Comparison of ENCODE assay signal across 33 cellular contexts in the genomic region with DNA sequence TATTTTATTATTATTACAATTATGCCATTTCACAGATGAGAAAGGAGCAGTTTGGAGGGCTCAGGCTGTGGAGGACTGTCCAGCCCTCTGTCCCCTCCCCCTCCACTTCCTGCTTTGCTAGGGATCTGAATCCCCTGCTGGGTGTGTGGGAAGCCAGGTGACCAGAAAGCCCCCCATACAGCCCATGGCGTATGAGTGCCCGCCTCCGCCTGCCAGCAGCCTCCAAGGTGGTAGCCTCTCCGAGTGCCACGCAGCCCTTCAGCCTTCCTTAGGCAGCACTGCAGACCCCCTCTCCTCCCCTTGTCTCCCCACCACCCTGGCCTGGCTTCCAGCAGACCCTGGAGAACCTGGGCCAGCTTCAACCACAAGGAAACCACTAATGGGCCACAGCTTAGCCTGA. TPM values are rescaled to one million over a fixed set of nuclear protein-coding genes. Genes with fewer than 3 reads are reported as not detected.
DNase-seq lines count a peak whose midpoint lies in the region; ATAC-seq, FAIRE-seq and TF ChIP-seq lines count a peak whose summit lies in the region.
"Had no signal": no experiment of that assay in that cellular context is flagged by ENCODE, and none has a peak within 500 bp of the region (broad histone marks: within the 10 kb centered on the region; RNA-seq: fewer than 3 reads in every experiment).

No MANE protein-coding gene starts in this region.

- H2BK12ac ChIP-seq in H1 (ENCODE audit: low read depth, low read length), result no peak overlapping the region

- H3K79me2 ChIP-seq in Karpas-422 (ENCODE audit: low read length) (peaks cover 53% of the 10 kb centered on the region), H1 (ENCODE audit: control insufficient read depth in 1 of 2, insufficient read depth in 2 of 2, low read length in 2 of 2) (no peaks in the 10 kb centered on the region)
- H3K79me2 ChIP-seq: hepatocyte had no signal

- no peak for ATAC-seq in activated CD4-positive, alpha-beta T cell treated with anti-CD3 and anti-CD28 coated beads for 36 hours
- ATAC-seq in stimulated activated naive B cell treated with anti-CD40 and anti-IgM and Interleukin-4, amounts not matched to agents 10 μg/mL and 1 μg/mL and 100 μg/mL, for 72 hours (replicated peaks), result no peak
- ATAC-seq: activated naive CD8-positive, alpha-beta T cell treated with anti-CD3 and anti-CD28 coated beads, Interleukin-2, amount 50 U/mL, for 24 hours; Panc1; pancreas had no signal

- H3K9ac ChIP-seq in Karpas-422 (ENCODE audit: low read length), result peak overlapping the region; percentile 89
- no peak overlapping the region for H3K9ac ChIP-seq in H1 (replicated peaks in 1 of 4; ENCODE audit: extremely low read depth in 1 of 4, low read depth in 3 of 4, low read length in 3 of 4)
- H3K9ac ChIP-seq: KMS-11 had no signal

- WGBS in H1 (ENCODE audit: extremely low coverage in 1 of 2, insufficient coverage in 1 of 2, insufficient read length in 1 of 2, insufficient replicate concordance in 2 of 2, low coverage in 1 of 2, low lambda C conversion rate in 2 of 2, missing lambda C conversion rate in 1 of 2), 2 experiments, result 94% methylated on average over 5 of the region's 5 CpGs; no CpG with 5 or more reads in 1 of the 2 experiments

- CTCF ChIA-PET in activated CD4-positive, alpha-beta T cell treated with anti-CD3 and anti-CD28 coated beads for 36 hours (lab: Charles Lee), result interaction anchor here (0.9 to 1.1 kb wide), 2 partner anchors 19 to 29 kb away, joined by 3 to 4 read pairs; no protein-coding TSS in a partner anchor
- CTCF ChIA-PET in activated CD4-positive, alpha-beta T cell treated with anti-CD3 and anti-CD28 coated beads, Interleukin-2, amount 10 ng/mL, durations not matched to agents 7 days and 5 days (lab: Charles Lee), result interaction anchor here (0.6 kb wide), 1 partner anchor 10 kb away, joined by 3 read pairs; no protein-coding TSS in a partner anchor
- CTCF ChIA-PET in H1 (lab: Charles Lee; ENCODE audit: partially characterized antibody), result interaction anchor here (1.1 to 12.0 kb wide), 8 partner anchors 13 to 105 kb away, joined by 3 to 96 read pairs (median 3); a partner anchor contains a TSS

- no peaks in the 10 kb centered on the region for H3K9me3 Mint-ChIP-seq in activated CD4-positive, alpha-beta T cell treated with anti-CD3 and anti-CD28 coated beads for 36 hours (ENCODE audit: low read depth)
- H3K9me3 Mint-ChIP-seq in activated CD4-positive, alpha-beta T cell treated with anti-CD3 and anti-CD28 coated beads, Interleukin-2, amount 10 ng/mL, durations not matched to agents 7 days and 5 days, result no peaks in the 10 kb centered on the region
- no peaks in the 10 kb centered on the region for H3K9me3 Mint-ChIP-seq in stimulated activated naive B cell treated with anti-CD40 and anti-IgM and Interleukin-4, amounts not matched to agents 10 μg/mL and 1 μg/mL and 100 μg/mL, for 72 hours
- H3K9me3 Mint-ChIP-seq: activated CD4-positive, alpha-beta T cell treated with anti-CD3 and anti-CD28 coated beads, Interleukin-2, amount 10 ng/mL, durations not matched to agents 24 days and 14 days; activated naive CD8-positive, alpha-beta T cell treated with anti-CD3 and anti-CD28 coated beads, Interleukin-2, amount 50 U/mL, for 24 hours; activated T-cell treated with anti-CD3 and anti-CD28 coated beads, Interleukin-2, amount 50 U/mL, for 4 hours; stimulated activated naive CD8-positive, alpha-beta T cell treated with anti-CD3 and anti-CD28 coated beads, Interleukin-15, amount 100 ng/mL, for 72 hours; T-helper 2 cell treated with Interferon-gamma antibody and Interleukin-4, amounts not matched to agents 5 μg/mL and 100 μg/mL, for 36 hours had no signal

- peaks cover 49% of the 10 kb centered on the region for H3K4me1 Mint-ChIP-seq in activated CD4-positive, alpha-beta T cell treated with anti-CD3 and anti-CD28 coated beads for 36 hours
- peaks cover 13% of the 10 kb centered on the region for H3K4me1 Mint-ChIP-seq in activated CD4-positive, alpha-beta T cell treated with anti-CD3 and anti-CD28 coated beads, Interleukin-2, amount 10 ng/mL, durations not matched to agents 7 days and 5 days
- peaks cover 50 to 77% of the 10 kb centered on the region in 2 donors for H3K4me1 Mint-ChIP-seq in stimulated activated naive B cell treated with anti-CD40 and anti-IgM and Interleukin-4, amounts not matched to agents 10 μg/mL and 1 μg/mL and 100 μg/mL, for 72 hours

- H3K79me1 ChIP-seq in H1 (ENCODE audit: low read depth, low read length), result no peaks in the 10 kb centered on the region

- TF ChIP-seq POLR2A in H1 (IDR thresholded peaks at IDR 0.05; ENCODE audit: control extremely low read depth in 1 of 2, low read depth in 2 of 2, low read length in 2 of 2), result no peak

- H3K27ac Mint-ChIP-seq in activated CD4-positive, alpha-beta T cell treated with anti-CD3 and anti-CD28 coated beads for 36 hours, result peak overlapping the region; percentile 49
- no peak overlapping the region for H3K27ac Mint-ChIP-seq in activated CD4-positive, alpha-beta T cell treated with anti-CD3 and anti-CD28 coated beads, Interleukin-2, amount 10 ng/mL, durations not matched to agents 7 days and 5 days
- H3K27ac Mint-ChIP-seq in stimulated activated naive B cell treated with anti-CD40 and anti-IgM and Interleukin-4, amounts not matched to agents 10 μg/mL and 1 μg/mL and 100 μg/mL, for 72 hours, result peak overlapping the region; percentile 97
- H3K27ac Mint-ChIP-seq: T-helper 2 cell treated with Interferon-gamma antibody and Interleukin-4, amounts not matched to agents 5 μg/mL and 100 μg/mL, for 36 hours had no signal

- H2BK120ac ChIP-seq in H1 (replicated peaks; ENCODE audit: low read depth, low read length), result no peak overlapping the region

- no peaks in the 10 kb centered on the region for H3K27me3 Mint-ChIP-seq in activated CD4-positive, alpha-beta T cell treated with anti-CD3 and anti-CD28 coated beads for 36 hours
- H3K27me3 Mint-ChIP-seq in activated CD4-positive, alpha-beta T cell treated with anti-CD3 and anti-CD28 coated beads, Interleukin-2, amount 10 ng/mL, durations not matched to agents 7 days and 5 days, result no peaks in the 10 kb centered on the region
- no peaks in the 10 kb centered on the region for H3K27me3 Mint-ChIP-seq in stimulated activated naive B cell treated with anti-CD40 and anti-IgM and Interleukin-4, amounts not matched to agents 10 μg/mL and 1 μg/mL and 100 μg/mL, for 72 hours
- H3K27me3 Mint-ChIP-seq: activated CD4-positive, alpha-beta T cell treated with anti-CD3 and anti-CD28 coated beads, Interleukin-2, amount 10 ng/mL, durations not matched to agents 24 days and 14 days; activated naive CD8-positive, alpha-beta T cell treated with anti-CD3 and anti-CD28 coated beads, Interleukin-2, amount 50 U/mL, for 24 hours; stimulated activated naive CD8-positive, alpha-beta T cell treated with anti-CD3 and anti-CD28 coated beads, Interleukin-15, amount 100 ng/mL, for 72 hours had no signal

- peaks cover 100% of the 10 kb centered on the region for H3K4me1 ChIP-seq in Karpas-422 (ENCODE audit: low read length)
- peaks cover 0 to 20% (median 10%) of the 10 kb centered on the region in 4 experiments; a peak in 5 of 7 replicates for H3K4me1 ChIP-seq in H1 (replicated peaks in 1 of 4; ENCODE audit: control insufficient read depth in 3 of 4, insufficient read depth in 4 of 4, low read length in 3 of 4)
- H3K4me1 ChIP-seq: colonic mucosa, tibial artery had no signal

- no peak overlapping the region for H4K5ac ChIP-seq in H1 (ENCODE audit: insufficient read length, low read depth, low read length)

- intact Hi-C loops in activated CD4-positive, alpha-beta T cell treated with anti-CD3 and anti-CD28 coated beads for 36 hours (cut with DNase I, micrococcal nuclease), result no loop called here

- H4K20me1 ChIP-seq in Karpas-422 (ENCODE audit: insufficient read depth, low read depth, low read length) (peaks cover 3% of the 10 kb centered on the region; the same call in 1 of the 2 replicates), H1 (replicated peaks in 1 of 2; ENCODE audit: control insufficient read depth in 1 of 2, insufficient read depth in 2 of 2, low read length in 2 of 2) (peaks cover 0 to 3% of the 10 kb centered on the region in 2 experiments)

- H2BK15ac ChIP-seq in H1 (ENCODE audit: low read length), result no peak overlapping the region

- no peak for DNase-seq in activated CD4-positive, alpha-beta T cell treated with anti-CD3 and anti-CD28 coated beads for 36 hours
- no peak for DNase-seq in activated CD4-positive, alpha-beta T cell treated with anti-CD3 and anti-CD28 coated beads, Interleukin-2, amount 10 ng/mL, durations not matched to agents 7 days and 5 days
- DNase-seq in Karpas-422 (no peak), H1 (ENCODE audit: low read depth in 1 of 2, low spot score in 2 of 2) (no peak), DMS53 (lab: John Stamatoyannopoulos, UW) (no peak), T-helper 2 cell (no peak)
- no peak for DNase-seq in stimulated activated naive B cell treated with anti-CD40 and anti-IgM and Interleukin-4, amounts not matched to agents 10 μg/mL and 1 μg/mL and 100 μg/mL, for 72 hours
- DNase-seq in stimulated activated CD4-positive, alpha-beta T cell treated with anti-CD3 and anti-CD28 coated beads, Interleukin-4, amount 100 ng/mL, for 4 hours, result no peak
- DNase-seq: ACHN; activated CD4-positive, alpha-beta T cell treated with anti-CD3 and anti-CD28 coated beads, Interleukin-2, amount 10 ng/mL, durations not matched to agents 24 days and 14 days; activated naive CD4-positive, alpha-beta T cell; activated naive CD8-positive, alpha-beta T cell treated with anti-CD3 and anti-CD28 coated beads, Interleukin-2, amount 50 U/mL, for 24 hours; activated T-cell treated with anti-CD3 and anti-CD28 coated beads, Interleukin-2, amount 50 U/mL, for 4 hours; BE2C; colonic mucosa; DMS153; effector CD8-positive, alpha-beta T cell; NCI-H1694; NK-92 treated with Interleukin-12 subunit alpha and Interleukin-12 subunit beta, amount 100 ng/mL, for 24 hours; retina; Right ventricle myocardium superior; small intestine; stimulated activated naive CD8-positive, alpha-beta T cell treated with anti-CD3 and anti-CD28 coated beads, Interleukin-15, amount 100 ng/mL, for 72 hours; tibial artery had no signal

- POLR2A ChIA-PET in activated CD4-positive, alpha-beta T cell treated with anti-CD3 and anti-CD28 coated beads for 36 hours (lab: Charles Lee), result no interaction called here
- POLR2A ChIA-PET in activated CD4-positive, alpha-beta T cell treated with anti-CD3 and anti-CD28 coated beads, Interleukin-2, amount 10 ng/mL, durations not matched to agents 7 days and 5 days (lab: Charles Lee), result no interaction called here
- POLR2A ChIA-PET in H1 (lab: Charles Lee; ENCODE audit: partially characterized antibody), result no interaction called here

- H2AFZ ChIP-seq in Karpas-422 (ENCODE audit: low read length) (no peak overlapping the region), H1 (ENCODE audit: low read length) (no peak overlapping the region)
- H2AFZ ChIP-seq: hepatocyte had no signal

- H2BK20ac ChIP-seq in H1 (ENCODE audit: low read length), result 0 out of 2 replicates have a peak overlapping the region, but pooled peaks have one; percentile 56

- no peak for TF ChIP-seq RAD21 in H1 (IDR thresholded peaks at IDR 0.05 in 1 of 2, conservative IDR thresholded peaks at IDR 0.05 in 1 of 2; ENCODE audit: low read depth in 2 of 2, low read length in 2 of 2)

- H3K9me3 ChIP-seq in Karpas-422 (ENCODE audit: low read length) (no peaks in the 10 kb centered on the region), H1 (ENCODE audit: insufficient read depth in 2 of 2, low read depth in 1 of 2, low read length in 1 of 2) (no peaks in the 10 kb centered on the region)
- H3K9me3 ChIP-seq: BE2C, colonic mucosa, pancreas, tibial artery had no signal

- H2BK5ac ChIP-seq in H1 (ENCODE audit: low read depth, low read length), result no peak overlapping the region

- no peak overlapping the region for H4K91ac ChIP-seq in H1 (replicated peaks; ENCODE audit: insufficient read length, low read length)

- H3K4me2 ChIP-seq in Karpas-422 (ENCODE audit: low read depth, low read length, poor library complexity, severe bottlenecking) (peak overlapping the region; percentile 86), H1 (ENCODE audit: insufficient read depth in 1 of 2, low read depth in 2 of 2, low read length in 2 of 2) (no peak overlapping the region)
- H3K4me2 ChIP-seq: hepatocyte, KMS-11 had no signal

- peaks cover 4% of the 10 kb centered on the region; the same call in 1 of the 2 replicates for H3K23me2 ChIP-seq in H1 (ENCODE audit: low read depth, low read length)

- no peak overlapping the region for H3K4me3 Mint-ChIP-seq in activated CD4-positive, alpha-beta T cell treated with anti-CD3 and anti-CD28 coated beads for 36 hours
- H3K4me3 Mint-ChIP-seq in activated CD4-positive, alpha-beta T cell treated with anti-CD3 and anti-CD28 coated beads, Interleukin-2, amount 10 ng/mL, durations not matched to agents 7 days and 5 days, result no peak overlapping the region
- peak overlapping the region; percentile 68 to 80 for H3K4me3 Mint-ChIP-seq in stimulated activated naive B cell treated with anti-CD40 and anti-IgM and Interleukin-4, amounts not matched to agents 10 μg/mL and 1 μg/mL and 100 μg/mL, for 72 hours
- H3K4me3 Mint-ChIP-seq: activated CD4-positive, alpha-beta T cell treated with anti-CD3 and anti-CD28 coated beads, Interleukin-2, amount 10 ng/mL, durations not matched to agents 24 days and 14 days; activated naive CD8-positive, alpha-beta T cell treated with anti-CD3 and anti-CD28 coated beads, Interleukin-2, amount 50 U/mL, for 24 hours; activated T-cell treated with anti-CD3 and anti-CD28 coated beads, Interleukin-2, amount 50 U/mL, for 4 hours; T-helper 2 cell treated with Interferon-gamma antibody and Interleukin-4, amounts not matched to agents 5 μg/mL and 100 μg/mL, for 36 hours had no signal

- H3K14ac ChIP-seq in H1 (ENCODE audit: insufficient read length), result no peak overlapping the region

- no peak overlapping the region for H2AK5ac ChIP-seq in H1 (ENCODE audit: low read depth, low read length)

- no peak overlapping the region for H3K23ac ChIP-seq in H1 (ENCODE audit: insufficient read length)

- H4K8ac ChIP-seq in H1 (ENCODE audit: extremely low read depth, insufficient read depth, low read length), result no peak overlapping the region; the same call in 1 of the 2 replicates

- H3K4ac ChIP-seq in H1 (replicated peaks; ENCODE audit: insufficient read length, low read depth, low read length), result peak overlapping the region; percentile 14

- H3K9me2 ChIP-seq in Karpas-422 (replicated peaks; ENCODE audit: insufficient read depth, low read length), result no peaks in the 10 kb centered on the region

- peak overlapping the region; percentile 48; the same call in 1 of the 2 replicates for H3K18ac ChIP-seq in H1 (ENCODE audit: extremely low read depth, low read length)

- H3K36me3 Mint-ChIP-seq in activated CD4-positive, alpha-beta T cell treated with anti-CD3 and anti-CD28 coated beads for 36 hours (ENCODE audit: low read depth), result peaks cover 2% of the 10 kb centered on the region
- H3K36me3 Mint-ChIP-seq in activated CD4-positive, alpha-beta T cell treated with anti-CD3 and anti-CD28 coated beads, Interleukin-2, amount 10 ng/mL, durations not matched to agents 7 days and 5 days (ENCODE audit: low read depth), result no peaks in the 10 kb centered on the region
- peaks cover 68 to 70% of the 10 kb centered on the region in 2 donors for H3K36me3 Mint-ChIP-seq in stimulated activated naive B cell treated with anti-CD40 and anti-IgM and Interleukin-4, amounts not matched to agents 10 μg/mL and 1 μg/mL and 100 μg/mL, for 72 hours

- no peak for TF ChIP-seq EP300 in H1 (IDR thresholded peaks at IDR 0.05; ENCODE audit: borderline replicate concordance in 1 of 2, low read depth in 2 of 2, low read length in 2 of 2)

- peak overlapping the region; percentile 99 for H3K27ac ChIP-seq in Karpas-422 (ENCODE audit: low read length)
- no peak overlapping the region for H3K27ac ChIP-seq in H1 (ENCODE audit: low read depth, low read length)
- H3K27ac ChIP-seq: cardiac muscle cell, colonic mucosa, epithelial cell of prostate, hepatocyte, KMS-11, pancreas, tibial artery had no signal

- H3K27me3 ChIP-seq in Karpas-422 (ENCODE audit: low read length), result no peaks in the 10 kb centered on the region
- peaks cover 0 to 1% (median 0%) of the 10 kb centered on the region in 4 experiments; a peak in 1 of 7 replicates for H3K27me3 ChIP-seq in H1 (replicated peaks in 1 of 4; ENCODE audit: control insufficient read depth in 3 of 4, extremely low read depth in 1 of 4, insufficient read depth in 3 of 4, low read length in 3 of 4)
- H3K27me3 ChIP-seq: BE2C, cardiac muscle cell, colonic mucosa, pancreas had no signal

- H3K36me3 ChIP-seq in Karpas-422 (ENCODE audit: insufficient read depth, low read length), result peaks cover 37% of the 10 kb centered on the region
- H3K36me3 ChIP-seq in H1 (ENCODE audit: control insufficient read depth in 2 of 4, insufficient read depth in 4 of 4, low read length in 3 of 4), result no peaks in the 10 kb centered on the region
- H3K36me3 ChIP-seq: BE2C, cardiac muscle cell, colonic mucosa, pancreas, tibial artery had no signal

- no peak for TF ChIP-seq CTCF in H1 (IDR thresholded peaks at IDR 0.05; ENCODE audit: control extremely low read depth in 1 of 3, insufficient read depth in 1 of 3, low read depth in 1 of 3, low read length in 3 of 3)

- H3K4me3 ChIP-seq in Karpas-422 (ENCODE audit: low read length) (no peak overlapping the region), H1 (ENCODE audit: extremely low read depth in 1 of 4, insufficient read depth in 2 of 4, low read depth in 3 of 4, low read length in 4 of 4) (no peak overlapping the region)
- H3K4me3 ChIP-seq: cardiac muscle cell, colonic mucosa, hepatocyte, pancreas, tibial artery had no signal

- no peak overlapping the region for H3K56ac ChIP-seq in H1 (replicated peaks; ENCODE audit: insufficient read length, low read depth, low read length)

- FAIRE-seq in H1 (lab: Jason Lieb, UNC), result no peak
- FAIRE-seq: astrocyte, G401.6, pancreas, small intestine had no signal

RNA-seq across cellular contexts. Expression of a gene that starts 12.6 kb away (rescaled TPM):
- 10 to 100 TPM; 12.0 to 12.9 TPM for total RNA-seq in activated CD4-positive, alpha-beta T cell treated with anti-CD3 and anti-CD28 coated beads for 36 hours
- total RNA-seq in activated CD4-positive, alpha-beta T cell treated with anti-CD3 and anti-CD28 coated beads, Interleukin-2, amount 10 ng/mL, durations not matched to agents 7 days and 5 days, result under 1 TPM; 0.15 to 0.25 TPM
- 227 and 481 TPM in 2 replicates for total RNA-seq in Karpas-422 (2014; rRNA removed; shearing (Covaris generic); ENCODE audit: low replicate concordance)
- 6.9 and 8.6 TPM in 2 replicates for total RNA-seq in H1 (2021; fragmentation: NEBNext Ultra II Directional; extraction: Animal tissue kit (Norgen Biotek cat#: 25700))
- 4.7 and 7.0 TPM in 2 replicates for polyA plus RNA-seq in H1 (2011; rRNA removed)
- polyA plus RNA-seq in H1 (2011; cell fraction: cytosol; rRNA removed), result 5.3 TPM
- polyA plus RNA-seq in H1 (2011; cell fraction: nucleus; rRNA removed), result 7.4 TPM
- 4.1 to 7.7 TPM (median 6.1 TPM) in 4 replicates for polyA plus RNA-seq in H1 (2012, experiment 1 of 2)
- polyA plus RNA-seq in H1 (2012, experiment 2 of 2), result 6.5 TPM
- polyA plus RNA-seq in H1 (2013, experiment 1 of 2), result 4.9 TPM
- 4.6 TPM for polyA plus RNA-seq in H1 (2013, experiment 2 of 2)
- 3.0 and 3.6 TPM in 2 replicates for polyA minus RNA-seq in H1 (2011; rRNA and poly(A)+ RNA removed)
- polyA minus RNA-seq in H1 (2011; cell fraction: cytosol; rRNA and poly(A)+ RNA removed), result 5.7 TPM
- 3.8 TPM for polyA minus RNA-seq in H1 (2011; cell fraction: nucleus; rRNA and poly(A)+ RNA removed)

Comparison
In these comparisons a context has a peak if more than half of its experiments do, and no peak if none do; other contexts are left out.
1. H3K4me3 Mint-ChIP-seq: peak in stimulated activated naive B cell treated with anti-CD40 and anti-IgM and Interleukin-4, amounts not matched to agents 10 μg/mL and 1 μg/mL and 100 μg/mL, for 72 hours (2 of 2); none in activated CD4-positive, alpha-beta T cell treated with anti-CD3 and anti-CD28 coated beads for 36 hours (single experiment) and activated CD4-positive, alpha-beta T cell treated with anti-CD3 and anti-CD28 coated beads, Interleukin-2, amount 10 ng/mL, durations not matched to agents 7 days and 5 days (single experiment).
2. RNA of a gene that starts 12.6 kb away (total RNA-seq): 227 to 481 TPM in Karpas-422; 12.0 to 12.9 TPM in activated CD4-positive, alpha-beta T cell treated with anti-CD3 and anti-CD28 coated beads for 36 hours, 6.9 to 8.6 TPM in H1 and 0.15 to 0.25 TPM in activated CD4-positive, alpha-beta T cell treated with anti-CD3 and anti-CD28 coated beads, Interleukin-2, amount 10 ng/mL, durations not matched to agents 7 days and 5 days; every median in the first group is over 10 times any median in the second.